Comparison of ENCODE assay signal across 2 cellular contexts in genomic region chr3:10533731-10534011, GRCh38.
TF ChIP-seq lines count a peak whose summit lies in the region.

No MANE protein-coding gene starts in this region.

TF ChIP-seq in IMR-90, 13 proteins besides CTCF, POLR2A, EP300 and RAD21:
- TF ChIP-seq CHD1 (IDR thresholded peaks at IDR 0.05; ENCODE audit: low read depth, low read length) (no peak), MAFK (IDR thresholded peaks at IDR 0.05; ENCODE audit: low read depth, low read length) (no peak), RCOR1 (IDR thresholded peaks at IDR 0.05; ENCODE audit: insufficient replicate concordance, low read length) (no peak), SMC3 (IDR thresholded peaks at IDR 0.05; ENCODE audit: low read depth, low read length) (no peak), RFX5 (IDR thresholded peaks at IDR 0.05; ENCODE audit: low read depth, low read length) (no peak)
- TF ChIP-seq, protein P1, sequence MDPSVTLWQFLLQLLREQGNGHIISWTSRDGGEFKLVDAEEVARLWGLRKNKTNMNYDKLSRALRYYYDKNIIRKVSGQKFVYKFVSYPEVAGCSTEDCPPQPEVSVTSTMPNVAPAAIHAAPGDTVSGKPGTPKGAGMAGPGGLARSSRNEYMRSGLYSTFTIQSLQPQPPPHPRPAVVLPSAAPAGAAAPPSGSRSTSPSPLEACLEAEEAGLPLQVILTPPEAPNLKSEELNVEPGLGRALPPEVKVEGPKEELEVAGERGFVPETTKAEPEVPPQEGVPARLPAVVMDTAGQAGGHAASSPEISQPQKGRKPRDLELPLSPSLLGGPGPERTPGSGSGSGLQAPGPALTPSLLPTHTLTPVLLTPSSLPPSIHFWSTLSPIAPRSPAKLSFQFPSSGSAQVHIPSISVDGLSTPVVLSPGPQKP (IDR thresholded peaks at IDR 0.05; ENCODE audit: borderline replicate concordance, low read depth, low read length) = no peak

TF ChIP-seq in H1, 55 proteins besides CTCF, POLR2A, EP300 and RAD21:
- TF ChIP-seq RBBP5 (IDR thresholded peaks at IDR 0.05; ENCODE audit: borderline replicate concordance, low read depth, low read length) (no peak), TCF12 (IDR thresholded peaks at IDR 0.05; ENCODE audit: low read depth, low read length) (no peak), HDAC6 (IDR thresholded peaks at IDR 0.05; ENCODE audit: low read depth, low read length) (no peak), ATF2 (IDR thresholded peaks at IDR 0.05; ENCODE audit: low read length) (no peak), RXRA (IDR thresholded peaks at IDR 0.05; ENCODE audit: insufficient read depth, low read depth, low read length) (no peak), SP4 (IDR thresholded peaks at IDR 0.05; ENCODE audit: low read length) (no peak), TBP (IDR thresholded peaks at IDR 0.05; ENCODE audit: low read depth, low read length) (no peak), YY1 (IDR thresholded peaks at IDR 0.05; ENCODE audit: low read depth, low read length) (no peak), SRF (IDR thresholded peaks at IDR 0.05; ENCODE audit: low read depth, low read length) (no peak), SUZ12 (IDR thresholded peaks at IDR 0.05; ENCODE audit: low read length) (no peak), GTF2F1 (IDR thresholded peaks at IDR 0.05; ENCODE audit: borderline replicate concordance, low read depth, low read length) (no peak)
TF ChIP-seq in H1: peak in this region for 0.
